32 cellular contexts compared by ENCODE assay signal in the genomic region with DNA sequence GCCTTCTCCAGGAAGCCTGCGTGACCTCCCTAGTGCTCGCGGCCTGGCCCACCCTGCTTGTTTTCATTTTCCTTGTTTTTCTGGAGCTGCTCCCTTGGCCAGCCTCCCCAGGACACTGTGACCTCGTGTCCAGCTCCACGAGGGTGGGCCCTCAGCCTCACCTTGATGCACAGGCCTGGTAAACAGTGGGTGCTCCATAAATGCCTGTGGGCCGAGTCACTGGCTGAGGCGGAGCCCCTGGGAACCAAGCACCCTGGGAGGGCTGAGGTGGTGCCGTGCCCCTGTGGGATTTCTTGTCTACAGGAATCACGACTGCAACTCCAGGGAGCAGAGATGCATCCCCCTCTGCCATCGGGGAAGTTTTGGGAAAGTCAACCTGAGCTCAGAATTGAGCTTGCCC. TPM values are rescaled to one million over a fixed set of nuclear protein-coding genes. Genes with fewer than 3 reads are reported as not detected.
"Had no signal": no experiment of that assay in that cellular context is flagged by ENCODE, and none has a peak within 500 bp of the region (broad histone marks: within the 10 kb centered on the region; RNA-seq: fewer than 3 reads in every experiment).

No MANE protein-coding gene starts in this region.

- H3K36me3 ChIP-seq: ascending aorta, cardiac muscle cell, SJSA1 had no signal

- H3K27me3 ChIP-seq: cardiac muscle cell had no signal

- DNase-seq: activated CD4-positive, alpha-beta T cell treated with anti-CD3 and anti-CD28 coated beads for 36 hours; activated CD4-positive, alpha-beta T cell treated with anti-CD3 and anti-CD28 coated beads, Interleukin-2, amount 10 ng/mL, durations not matched to agents 7 days and 5 days; activated CD4-positive, alpha-beta T cell treated with anti-CD3 and anti-CD28 coated beads, Interleukin-2, amount 50 U/mL, for 48 hours; activated CD8-positive, alpha-beta T cell treated with anti-CD3 and anti-CD28 coated beads, Interleukin-2, amount 10 ng/mL, durations not matched to agents 7 days and 5 days; activated gamma-delta T cell; activated naive CD4-positive, alpha-beta T cell treated with Interleukin-2 at 50 U/mL for 16 hours; activated naive CD8-positive, alpha-beta T cell treated with anti-CD3 and anti-CD28 coated beads, Interleukin-2, amount 10 ng/mL, durations not matched to agents 7 days and 5 days; activated T-cell treated with anti-CD3 and anti-CD28 coated beads, Interleukin-2, amount 50 U/mL, for 24 hours; amygdala; NCI-H1105; NCI-H1417 treated with DMSO at 0.1 percent for 48 hours; NCI-H187 treated with DMSO at 0.1 percent for 48 hours; NCI-H2081; NCI-H345; NCI-H524 treated with DMSO at 0.1 percent for 48 hours; SHP77; SK-N-SH; T-helper 1 cell had no signal

- ATAC-seq: activated CD4-positive, alpha-beta T cell treated with anti-CD3 and anti-CD28 coated beads for 36 hours; activated CD4-positive, CD25-positive, alpha-beta regulatory T cell treated with anti-CD3 and anti-CD28 coated beads, Interleukin-2, amount 50 U/mL, for 24 hours; activated CD8-positive, alpha-beta T cell treated with anti-CD3 and anti-CD28 coated beads, Interleukin-2, amount 10 ng/mL, durations not matched to agents 7 days and 5 days; Panc1; WTC11 had no signal

- H3K4me3 ChIP-seq: ascending aorta, cardiac muscle cell, SJSA1 had no signal

- H3K27ac ChIP-seq: ascending aorta, cardiac muscle cell, KMS-11, SJSA1 had no signal

- H3K4me2 ChIP-seq: KMS-11, SK-N-SH had no signal

- H3K9ac ChIP-seq: KMS-11, SK-N-SH had no signal

- H3K4me1 ChIP-seq: ascending aorta, SJSA1 had no signal

RNA-seq across cellular contexts. Expression of a gene that starts 17.2 kb away (rescaled TPM):
- total RNA-seq: activated CD4-positive, alpha-beta T cell treated with anti-CD3 and anti-CD28 coated beads for 36 hours; activated CD4-positive, alpha-beta T cell treated with anti-CD3 and anti-CD28 coated beads, Interleukin-2, amount 10 ng/mL, durations not matched to agents 7 days and 5 days; activated CD8-positive, alpha-beta T cell treated with anti-CD3 and anti-CD28 coated beads, Interleukin-2, amount 10 ng/mL, durations not matched to agents 7 days and 5 days; activated naive CD8-positive, alpha-beta T cell treated with anti-CD3 and anti-CD28 coated beads, Interleukin-2, amount 10 ng/mL, durations not matched to agents 7 days and 5 days; activated T-helper 2 cell treated with anti-CD3 and anti-CD28 coated beads, Interferon-gamma antibody, Interleukin-2, Interleukin-4, amounts not matched to agents 10 μg/mL and 5 μg/mL and 100 μg/mL, durations not matched to agents 14 hours and 24 hours and 36 hours; ascending aorta; LHCN-M2; M059J; NCI-H460; SJSA1; T-helper 2 cell treated with Interferon-gamma antibody and Interleukin-4, amounts not matched to agents 100 ng/mL and 5 ng/mL, for 36 hours had no signal
- polyA plus RNA-seq: adipose tissue, cardiac muscle cell had no signal

RNA-seq across cellular contexts. Expression of a gene that starts 44.2 kb away (rescaled TPM):
- total RNA-seq: activated CD4-positive, alpha-beta T cell treated with anti-CD3 and anti-CD28 coated beads for 36 hours; activated CD4-positive, alpha-beta T cell treated with anti-CD3 and anti-CD28 coated beads, Interleukin-2, amount 10 ng/mL, durations not matched to agents 7 days and 5 days; activated CD8-positive, alpha-beta T cell treated with anti-CD3 and anti-CD28 coated beads, Interleukin-2, amount 10 ng/mL, durations not matched to agents 7 days and 5 days; activated naive CD8-positive, alpha-beta T cell treated with anti-CD3 and anti-CD28 coated beads, Interleukin-2, amount 10 ng/mL, durations not matched to agents 7 days and 5 days; activated T-helper 2 cell treated with anti-CD3 and anti-CD28 coated beads, Interferon-gamma antibody, Interleukin-2, Interleukin-4, amounts not matched to agents 10 μg/mL and 5 μg/mL and 100 μg/mL, durations not matched to agents 14 hours and 24 hours and 36 hours; ascending aorta; cardiac muscle cell; LHCN-M2; M059J; NCI-H460; RPMI7951; SJSA1; T-helper 2 cell treated with Interferon-gamma antibody and Interleukin-4, amounts not matched to agents 100 ng/mL and 5 ng/mL, for 36 hours had no signal

RNA-seq across cellular contexts. Expression of a gene that starts 57.5 kb away (rescaled TPM):
- total RNA-seq: activated CD4-positive, alpha-beta T cell treated with anti-CD3 and anti-CD28 coated beads, Interleukin-2, amount 10 ng/mL, durations not matched to agents 7 days and 5 days; activated CD8-positive, alpha-beta T cell treated with anti-CD3 and anti-CD28 coated beads, Interleukin-2, amount 10 ng/mL, durations not matched to agents 7 days and 5 days; activated T-helper 2 cell treated with anti-CD3 and anti-CD28 coated beads, Interferon-gamma antibody, Interleukin-2, Interleukin-4, amounts not matched to agents 10 μg/mL and 5 μg/mL and 100 μg/mL, durations not matched to agents 14 hours and 24 hours and 36 hours; LHCN-M2; NCI-H460; SJSA1; T-helper 2 cell treated with Interferon-gamma antibody and Interleukin-4, amounts not matched to agents 100 ng/mL and 5 ng/mL, for 36 hours had no signal
